In the genomic region with DNA sequence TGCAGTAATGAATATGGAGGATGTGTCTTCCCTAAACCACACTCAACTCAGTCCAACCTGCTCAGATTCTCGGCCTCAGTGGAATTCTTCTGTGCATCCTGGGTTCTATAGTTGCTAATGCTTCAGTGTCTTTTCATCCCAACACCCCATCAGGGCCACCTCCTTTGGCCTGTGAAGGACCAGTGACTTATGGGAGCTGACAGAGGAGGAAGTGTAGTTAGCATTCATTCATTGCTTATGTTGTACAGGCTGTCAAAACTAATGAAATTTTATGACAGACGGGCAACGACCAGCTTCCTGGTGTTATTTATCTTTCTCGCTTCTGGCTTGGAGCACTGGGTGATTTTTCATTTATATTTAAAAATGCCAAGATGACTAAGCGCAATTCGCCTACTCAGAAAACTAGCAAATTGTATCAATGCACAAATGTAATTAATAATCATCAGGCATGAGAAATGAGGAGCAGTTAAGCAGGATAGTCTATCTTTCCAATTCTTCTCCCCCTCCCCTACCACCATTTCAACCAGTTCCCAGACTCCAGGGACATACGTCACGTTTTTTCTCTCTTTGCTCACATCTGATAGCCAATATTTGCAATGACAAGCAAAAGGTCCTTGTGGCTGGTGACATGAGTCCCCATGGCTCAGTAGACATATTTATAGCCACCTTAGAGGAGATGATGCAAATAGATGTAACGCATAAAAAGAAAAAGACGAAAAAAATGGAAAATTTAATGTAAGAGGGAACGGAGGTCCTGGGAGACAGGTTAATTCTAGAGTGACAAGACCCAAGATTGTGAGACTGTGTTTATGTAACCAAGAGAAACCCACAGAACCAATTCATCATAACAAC, we compare ENCODE assay signal across 1 cellular context.
TF ChIP-seq lines count a peak whose summit lies in the region.

No MANE protein-coding gene starts in this region.

TF ChIP-seq in K562, 482 proteins besides CTCF, POLR2A, EP300 and RAD21 (continued from another document):
- TF ChIP-seq, protein P1, sequence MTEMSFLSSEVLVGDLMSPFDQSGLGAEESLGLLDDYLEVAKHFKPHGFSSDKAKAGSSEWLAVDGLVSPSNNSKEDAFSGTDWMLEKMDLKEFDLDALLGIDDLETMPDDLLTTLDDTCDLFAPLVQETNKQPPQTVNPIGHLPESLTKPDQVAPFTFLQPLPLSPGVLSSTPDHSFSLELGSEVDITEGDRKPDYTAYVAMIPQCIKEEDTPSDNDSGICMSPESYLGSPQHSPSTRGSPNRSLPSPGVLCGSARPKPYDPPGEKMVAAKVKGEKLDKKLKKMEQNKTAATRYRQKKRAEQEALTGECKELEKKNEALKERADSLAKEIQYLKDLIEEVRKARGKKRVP (CRISPR knock-in tag; IDR thresholded peaks at IDR 0.05) = peak; percentile 68; the same call in 1 of the 2 replicates
- TF ChIP-seq ELF2 (CRISPR knock-in tag; IDR thresholded peaks at IDR 0.05) (no peak), ZNF274 (IDR thresholded peaks at IDR 0.05; ENCODE audit: borderline replicate concordance, low read depth, low read length) (no peak), ZNF764 (CRISPR knock-in tag; IDR thresholded peaks at IDR 0.05; ENCODE audit: low read depth) (no peak), MTF1 (CRISPR knock-in tag; IDR thresholded peaks at IDR 0.05; ENCODE audit: borderline replicate concordance) (no peak), ZKSCAN8 (CRISPR knock-in tag; IDR thresholded peaks at IDR 0.05) (no peak), ZNF12 (CRISPR knock-in tag; IDR thresholded peaks at IDR 0.05) (no peak), JUND (IDR thresholded peaks at IDR 0.05; ENCODE audit: borderline replicate concordance, low read depth, low read length) (peak; percentile 25; the same call in 1 of the 2 replicates), JUND (tag; IDR thresholded peaks at IDR 0.05; ENCODE audit: borderline replicate concordance, low read depth, low read length) (no peak), ZNF436 (CRISPR knock-in tag; IDR thresholded peaks at IDR 0.05) (no peak), ZNF699 (CRISPR knock-in tag; IDR thresholded peaks at IDR 0.05; ENCODE audit: insufficient replicate concordance) (no peak), ATF7 (IDR thresholded peaks at IDR 0.05) (peak; percentile 53; the same call in 1 of the 2 replicates), CAMTA2 (CRISPR knock-in tag; conservative IDR thresholded peaks at IDR 0.05) (no peak), GABPB2 (CRISPR knock-in tag; conservative IDR thresholded peaks at IDR 0.05) (no peak), ETS2 (tag; IDR thresholded peaks at IDR 0.05; ENCODE audit: borderline replicate concordance, poor library complexity, severe bottlenecking) (no peak), DMBX1 (CRISPR knock-in tag; IDR thresholded peaks at IDR 0.05; ENCODE audit: borderline replicate concordance) (no peak), PCBP1 (IDR thresholded peaks at IDR 0.05; ENCODE audit: low read depth, low read length, poor library complexity, severe bottlenecking) (no peak), ZNF696 (CRISPR knock-in tag; conservative IDR thresholded peaks at IDR 0.05) (no peak), MAFG (tag; conservative IDR thresholded peaks at IDR 0.05) (peak; percentile 60), FOXP1 (CRISPR knock-in tag; IDR thresholded peaks at IDR 0.05) (no peak), MYC (IDR thresholded peaks at IDR 0.05; ENCODE audit: low read depth, low read length) (no peak), MYC (CRISPR knock-in tag; IDR thresholded peaks at IDR 0.05; ENCODE audit: borderline replicate concordance, low read depth) (no peak), STAT5A (IDR thresholded peaks at IDR 0.05; ENCODE audit: borderline replicate concordance, low read length) (no peak)
- TF ChIP-seq, protein P2, sequence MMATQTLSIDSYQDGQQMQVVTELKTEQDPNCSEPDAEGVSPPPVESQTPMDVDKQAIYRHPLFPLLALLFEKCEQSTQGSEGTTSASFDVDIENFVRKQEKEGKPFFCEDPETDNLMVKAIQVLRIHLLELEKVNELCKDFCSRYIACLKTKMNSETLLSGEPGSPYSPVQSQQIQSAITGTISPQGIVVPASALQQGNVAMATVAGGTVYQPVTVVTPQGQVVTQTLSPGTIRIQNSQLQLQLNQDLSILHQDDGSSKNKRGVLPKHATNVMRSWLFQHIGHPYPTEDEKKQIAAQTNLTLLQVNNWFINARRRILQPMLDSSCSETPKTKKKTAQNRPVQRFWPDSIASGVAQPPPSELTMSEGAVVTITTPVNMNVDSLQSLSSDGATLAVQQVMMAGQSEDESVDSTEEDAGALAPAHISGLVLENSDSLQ (IDR thresholded peaks at IDR 0.05) = peak; percentile 37
- TF ChIP-seq, protein P3, sequence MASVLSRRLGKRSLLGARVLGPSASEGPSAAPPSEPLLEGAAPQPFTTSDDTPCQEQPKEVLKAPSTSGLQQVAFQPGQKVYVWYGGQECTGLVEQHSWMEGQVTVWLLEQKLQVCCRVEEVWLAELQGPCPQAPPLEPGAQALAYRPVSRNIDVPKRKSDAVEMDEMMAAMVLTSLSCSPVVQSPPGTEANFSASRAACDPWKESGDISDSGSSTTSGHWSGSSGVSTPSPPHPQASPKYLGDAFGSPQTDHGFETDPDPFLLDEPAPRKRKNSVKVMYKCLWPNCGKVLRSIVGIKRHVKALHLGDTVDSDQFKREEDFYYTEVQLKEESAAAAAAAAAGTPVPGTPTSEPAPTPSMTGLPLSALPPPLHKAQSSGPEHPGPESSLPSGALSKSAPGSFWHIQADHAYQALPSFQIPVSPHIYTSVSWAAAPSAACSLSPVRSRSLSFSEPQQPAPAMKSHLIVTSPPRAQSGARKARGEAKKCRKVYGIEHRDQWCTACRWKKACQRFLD (CRISPR knock-in tag; IDR thresholded peaks at IDR 0.05) = no peak
- TF ChIP-seq, protein P4, sequence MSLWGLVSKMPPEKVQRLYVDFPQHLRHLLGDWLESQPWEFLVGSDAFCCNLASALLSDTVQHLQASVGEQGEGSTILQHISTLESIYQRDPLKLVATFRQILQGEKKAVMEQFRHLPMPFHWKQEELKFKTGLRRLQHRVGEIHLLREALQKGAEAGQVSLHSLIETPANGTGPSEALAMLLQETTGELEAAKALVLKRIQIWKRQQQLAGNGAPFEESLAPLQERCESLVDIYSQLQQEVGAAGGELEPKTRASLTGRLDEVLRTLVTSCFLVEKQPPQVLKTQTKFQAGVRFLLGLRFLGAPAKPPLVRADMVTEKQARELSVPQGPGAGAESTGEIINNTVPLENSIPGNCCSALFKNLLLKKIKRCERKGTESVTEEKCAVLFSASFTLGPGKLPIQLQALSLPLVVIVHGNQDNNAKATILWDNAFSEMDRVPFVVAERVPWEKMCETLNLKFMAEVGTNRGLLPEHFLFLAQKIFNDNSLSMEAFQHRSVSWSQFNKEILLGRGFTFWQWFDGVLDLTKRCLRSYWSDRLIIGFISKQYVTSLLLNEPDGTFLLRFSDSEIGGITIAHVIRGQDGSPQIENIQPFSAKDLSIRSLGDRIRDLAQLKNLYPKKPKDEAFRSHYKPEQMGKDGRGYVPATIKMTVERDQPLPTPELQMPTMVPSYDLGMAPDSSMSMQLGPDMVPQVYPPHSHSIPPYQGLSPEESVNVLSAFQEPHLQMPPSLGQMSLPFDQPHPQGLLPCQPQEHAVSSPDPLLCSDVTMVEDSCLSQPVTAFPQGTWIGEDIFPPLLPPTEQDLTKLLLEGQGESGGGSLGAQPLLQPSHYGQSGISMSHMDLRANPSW (CRISPR knock-in tag; IDR thresholded peaks at IDR 0.05) = no peak
- TF ChIP-seq, protein P5, sequence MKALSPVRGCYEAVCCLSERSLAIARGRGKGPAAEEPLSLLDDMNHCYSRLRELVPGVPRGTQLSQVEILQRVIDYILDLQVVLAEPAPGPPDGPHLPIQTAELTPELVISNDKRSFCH (CRISPR knock-in tag; IDR thresholded peaks at IDR 0.05) = no peak
- TF ChIP-seq, protein P5 (tag; IDR thresholded peaks at IDR 0.05) = no peak
- TF ChIP-seq, protein P6, sequence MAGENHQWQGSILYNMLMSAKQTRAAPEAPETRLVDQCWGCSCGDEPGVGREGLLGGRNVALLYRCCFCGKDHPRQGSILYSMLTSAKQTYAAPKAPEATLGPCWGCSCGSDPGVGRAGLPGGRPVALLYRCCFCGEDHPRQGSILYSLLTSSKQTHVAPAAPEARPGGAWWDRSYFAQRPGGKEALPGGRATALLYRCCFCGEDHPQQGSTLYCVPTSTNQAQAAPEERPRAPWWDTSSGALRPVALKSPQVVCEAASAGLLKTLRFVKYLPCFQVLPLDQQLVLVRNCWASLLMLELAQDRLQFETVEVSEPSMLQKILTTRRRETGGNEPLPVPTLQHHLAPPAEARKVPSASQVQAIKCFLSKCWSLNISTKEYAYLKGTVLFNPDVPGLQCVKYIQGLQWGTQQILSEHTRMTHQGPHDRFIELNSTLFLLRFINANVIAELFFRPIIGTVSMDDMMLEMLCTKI (IDR thresholded peaks at IDR 0.05; ENCODE audit: partially characterized antibody) = no peak
